16 cellular contexts compared by ENCODE assay signal in the genomic region with DNA sequence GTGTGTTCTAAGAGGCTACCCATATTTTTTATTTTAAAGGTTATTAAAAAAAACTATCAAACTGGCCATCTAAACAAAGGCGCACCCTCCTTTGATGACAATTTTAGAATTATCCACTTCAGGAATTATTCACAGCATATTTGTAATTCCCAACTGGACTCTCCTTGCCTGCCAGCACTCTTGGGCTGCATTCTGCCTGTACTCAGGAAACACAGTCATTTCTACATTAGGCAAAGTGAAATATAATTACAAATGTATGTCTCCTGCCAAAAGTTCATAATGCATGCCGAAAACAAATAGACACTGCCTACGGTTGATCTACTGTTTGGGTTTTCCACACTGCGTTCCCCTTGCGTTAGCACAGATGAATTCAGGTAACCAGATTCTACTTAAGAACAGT. TPM values are rescaled to one million over a fixed set of nuclear protein-coding genes. Genes with fewer than 3 reads are reported as not detected.
DNase-seq lines count a peak whose midpoint lies in the region; ATAC-seq, FAIRE-seq and TF ChIP-seq lines count a peak whose summit lies in the region.
"Had no signal": no experiment of that assay in that cellular context is flagged by ENCODE, and none has a peak within 500 bp of the region (broad histone marks: within the 10 kb centered on the region; RNA-seq: fewer than 3 reads in every experiment).

No MANE protein-coding gene starts in this region.

- H3K4me1 ChIP-seq in ascending aorta (peaks cover 0 to 11% of the 10 kb centered on the region in 2 donors), upper lobe of left lung (peaks cover 0 to 4% (median 1%) of the 10 kb centered on the region in 4 donors)

- H3K4me3 ChIP-seq in ascending aorta (peak overlapping the region; percentile 16 to 75), upper lobe of left lung (peak overlapping the region in 2 of 4 donors; percentile 40 to 50)

- FAIRE-seq in islet of Langerhans (lab: Jason Lieb, UNC), result peak; percentile 5
- FAIRE-seq: A204.1 had no signal

- WGBS in upper lobe of left lung, 2 donors, result 45 to 51% methylated on average over 5 of the region's 5 CpGs

- no peak for TF ChIP-seq CTCF in ascending aorta (IDR thresholded peaks at IDR 0.05)
- TF ChIP-seq CTCF in upper lobe of left lung (IDR thresholded peaks at IDR 0.05), result no peak

- H3K36me3 ChIP-seq in ascending aorta (no peaks in the 10 kb centered on the region), upper lobe of left lung (no peaks in the 10 kb centered on the region)

- peak; percentile 17 for ATAC-seq in Right ventricle myocardium superior (ENCODE audit: poor library complexity)
- peak in 1 of 2 donors; percentile 31 for ATAC-seq in upper lobe of left lung (ENCODE audit: low FRiP score in 2 of 2)
- ATAC-seq: activated T-helper 17 cell treated with anti-CD3 and anti-CD28 coated beads, Interleukin-2, amount 50 U/mL, for 72 hours had no signal

- peak overlapping the region in 1 of 2 donors; percentile 84 for H3K27ac ChIP-seq in ascending aorta
- peak overlapping the region in 3 of 4 donors; percentile 56 to 80 (median 70) for H3K27ac ChIP-seq in upper lobe of left lung

- DNase-seq in Right ventricle myocardium superior (no peak), cardiac septum (ENCODE audit: low spot score) (no peak), ascending aorta (ENCODE audit: low spot score in 2 of 2) (no peak), upper lobe of left lung (no peak), superior temporal gyrus (ENCODE audit: extremely low spot score) (no peak), C1 segment of cervical spinal cord (lab: John Stamatoyannopoulos, UW) (no peak)
- DNase-seq in activated T-cell treated with anti-CD3 and anti-CD28 coated beads, Interleukin-2, amount 50 U/mL, for 1 hour, result no peak
- DNase-seq: activated CD4-positive, alpha-beta T cell treated with anti-CD3 and anti-CD28 coated beads, Interleukin-2, amount 50 U/mL, for 48 hours; DMS 273 treated with DMSO at 0.1 percent for 48 hours; effector memory CD4-positive, alpha-beta T cell; KG1; NCI-H187 treated with DMSO at 0.1 percent for 48 hours; NCI-H774 had no signal

- no peak for TF ChIP-seq POLR2A in upper lobe of left lung (IDR thresholded peaks at IDR 0.05)

- H3K27me3 ChIP-seq in ascending aorta (no peaks in the 10 kb centered on the region), upper lobe of left lung (no peaks in the 10 kb centered on the region)

- H3K9me3 ChIP-seq in ascending aorta, result no peaks in the 10 kb centered on the region
- H3K9me3 ChIP-seq in upper lobe of left lung, result no peaks in the 10 kb centered on the region

- intact Hi-C loops in Right ventricle myocardium superior (cut with DNase I) (no loop called here), cardiac septum (cut with DNase I) (no loop called here), ascending aorta (cut with DNase I) (loop anchor here (5.0 kb wide), 1 partner anchor 81 kb away; no protein-coding TSS in a partner anchor)

- TF ChIP-seq EP300 in upper lobe of left lung (IDR thresholded peaks at IDR 0.05), result no peak

RNA-seq across cellular contexts. Expression of a gene that starts 2.0 kb away (rescaled TPM):
- 1.6 TPM for total RNA-seq in Right ventricle myocardium superior
- 6.6 TPM for total RNA-seq in cardiac septum
- total RNA-seq in ascending aorta, result 11.7 TPM
- 10 to 100 TPM in 2 of 6 donors, 1 to 10 TPM in 4; 8.2 to 23.1 (median 8.9) TPM for total RNA-seq in upper lobe of left lung
- total RNA-seq: activated T-helper 17 cell treated with anti-CD3 and anti-CD28 coated beads, Interleukin-2, amount 50 U/mL, for 72 hours had no signal
